ENCODE assay signal across 18 cellular contexts in genomic region chr3:141669434-141669833, GRCh38.
DNase-seq lines count a peak whose midpoint lies in the region; ATAC-seq, FAIRE-seq and TF ChIP-seq lines count a peak whose summit lies in the region.
"Had no signal": no experiment of that assay in that cellular context is flagged by ENCODE, and none has a peak within 500 bp of the region (broad histone marks: within the 10 kb centered on the region; RNA-seq: fewer than 3 reads in every experiment).

No MANE protein-coding gene starts in this region.

- POLR2A ChIA-PET in K562 (lab: Yijun Ruan, JAX), result no interaction called here

- TF ChIP-seq CTCF in K562 (IDR thresholded peaks at IDR 0.05 in 2 of 3, conservative IDR thresholded peaks at IDR 0.05 in 1 of 3; ENCODE audit: insufficient read depth in 2 of 3, low read depth in 1 of 3, low read length in 3 of 3) (no peak), heart right ventricle (IDR thresholded peaks at IDR 0.05) (no peak)

- peak; percentile 44 for FAIRE-seq in K562 (lab: Jason Lieb, UNC)
- FAIRE-seq: GM12891, GM19239 had no signal

- no peak overlapping the region for H2AFZ ChIP-seq in K562 (ENCODE audit: low read depth, low read length)

- no peaks in the 10 kb centered on the region for H3K36me3 ChIP-seq in K562 (ENCODE audit: control insufficient read depth, insufficient read depth, low read length)
- no peaks in the 10 kb centered on the region for H3K36me3 ChIP-seq in heart right ventricle
- H3K36me3 ChIP-seq: BLaER1 had no signal

- 0 out of 5 replicates have a peak, but pooled peaks cover 0 to 1% of the 10 kb centered on the region in 2 experiments for H3K27me3 ChIP-seq in K562 (ENCODE audit: control insufficient read depth in 2 of 2, insufficient read depth in 2 of 2, low read length in 2 of 2)
- H3K27me3 ChIP-seq in heart right ventricle, result no peaks in the 10 kb centered on the region
- H3K27me3 ChIP-seq: BLaER1 had no signal

- intact Hi-C loops in K562 (cut with micrococcal nuclease) (no loop called here), heart right ventricle (cut with DNase I) (no loop called here)

- CTCF ChIA-PET in K562 (lab: Yijun Ruan, JAX; ENCODE audit: low intra/inter-chr PET ratio), result no interaction called here

- BruUV-seq in K562 (replicated peaks; lab: Mats Ljungman, UMichigan), result no TSS peak

- no peaks in the 10 kb centered on the region for H3K79me2 ChIP-seq in K562 (ENCODE audit: control insufficient read depth, insufficient read depth, low read length)

- peak; percentile 41 for DNase-seq in NOMO-1 treated with DMSO at 0.1 percent for 48 hours (lab: John Stamatoyannopoulos, UW; ENCODE audit: unreplicated experiment)
- DNase-seq in NOMO-1 treated with dmso at 0.1 percent for 144 hours (lab: John Stamatoyannopoulos, UW; ENCODE audit: unreplicated experiment), result no peak
- DNase-seq in MV-4-11 (lab: John Stamatoyannopoulos, UW), result peak; percentile 84
- no peak for DNase-seq in K562 (ENCODE audit: extremely low read depth in 1 of 4, low spot score in 3 of 4)
- DNase-seq in heart right ventricle, result no peak
- no peak for DNase-seq in epidermal melanocyte (ENCODE audit: insufficient read length, low spot score)
- DNase-seq: 8988T; Calu3; CD8-positive, alpha-beta T cell; DMS 273 treated with DMSO at 0.1 percent for 48 hours; DND-41; EL; HCEC 1CT; HFFc6 had no signal

- no peak for TF ChIP-seq EP300 in K562 (IDR thresholded peaks at IDR 0.05; ENCODE audit: low read length)

- no peak overlapping the region for H3K4me3 ChIP-seq in K562
- no peak overlapping the region for H3K4me3 ChIP-seq in heart right ventricle
- H3K4me3 ChIP-seq: BLaER1 had no signal

- in situ Hi-C loops in K562 (cut with MboI), result no loop called here

- no peak overlapping the region for H3K4me2 ChIP-seq in K562 (ENCODE audit: insufficient read depth, low read length)
- H3K4me2 ChIP-seq: BLaER1 had no signal

- H3K9ac ChIP-seq in K562 (ENCODE audit: insufficient read depth in 1 of 2, low read depth in 2 of 2, low read length in 2 of 2), result no peak overlapping the region
- H3K9ac ChIP-seq: BLaER1 had no signal

- ATAC-seq in K562 (no peak), HG02938 (IDR thresholded peaks at IDR 0.05; ENCODE audit: unreplicated experiment) (no peak), heart right ventricle (no peak)
- ATAC-seq: CD8-positive, alpha-beta T cell had no signal

- no peak overlapping the region for H3K27ac ChIP-seq in K562 (ENCODE audit: extremely low read depth, low read depth, low read length)
- H3K27ac ChIP-seq in heart right ventricle, result no peak overlapping the region
- H3K27ac ChIP-seq: BLaER1 had no signal

- H4K20me1 ChIP-seq in K562 (replicated peaks; ENCODE audit: control insufficient read depth, insufficient read depth, low read length), result no peaks in the 10 kb centered on the region
- H4K20me1 ChIP-seq: BLaER1 had no signal

- H3K9me3 ChIP-seq in K562 (replicated peaks; ENCODE audit: control insufficient read depth, insufficient read depth, low read depth, low read length) (peaks cover 2% of the 10 kb centered on the region; the same call in 1 of the 2 replicates), heart right ventricle (peaks cover 0 to 25% (median 5%) of the 10 kb centered on the region in 11 donors)

- TF ChIP-seq POLR2A in K562 (conservative IDR thresholded peaks at IDR 0.05), result no peak

- H3K4me1 ChIP-seq in K562 (replicated peaks in 1 of 2; ENCODE audit: control insufficient read depth in 2 of 2, insufficient read depth in 2 of 2, low read length in 2 of 2), result no peaks in the 10 kb centered on the region
- H3K4me1 ChIP-seq in heart right ventricle, result no peaks in the 10 kb centered on the region
- H3K4me1 ChIP-seq: BLaER1 had no signal

- H3K9me1 ChIP-seq in K562 (ENCODE audit: control insufficient read depth, insufficient read depth, low read length), result no peaks in the 10 kb centered on the region

- no peak for TF ChIP-seq RAD21 in K562 (CRISPR knock-in tag; conservative IDR thresholded peaks at IDR 0.05 in 1 of 2, IDR thresholded peaks at IDR 0.05 in 1 of 2)

TF ChIP-seq in K562, 482 proteins besides CTCF, POLR2A, EP300 and RAD21:
- TF ChIP-seq ZNF280A (IDR thresholded peaks at IDR 0.05; ENCODE audit: low read depth, partially characterized antibody), result peak; percentile 79
- no peak for TF ChIP-seq ZNF785 (CRISPR knock-in tag; IDR thresholded peaks at IDR 0.05)
- TF ChIP-seq SMARCA4 (IDR thresholded peaks at IDR 0.05), result no peak
- TF ChIP-seq DEAF1 (CRISPR knock-in tag; IDR thresholded peaks at IDR 0.05), result no peak
- no peak for TF ChIP-seq CXXC5 (CRISPR knock-in tag; IDR thresholded peaks at IDR 0.05)
- TF ChIP-seq CBX3 (IDR thresholded peaks at IDR 0.05; ENCODE audit: borderline replicate concordance in 1 of 2, low read length in 2 of 2), result peak in 1 of 2 experiments; percentile 92; a peak in 2 of 3 replicates
- TF ChIP-seq CBX5 (IDR thresholded peaks at IDR 0.05; ENCODE audit: borderline replicate concordance, low read depth), result peak; percentile 77
- peak; percentile 88 for TF ChIP-seq TRIM28 (IDR thresholded peaks at IDR 0.05)
- no peak for TF ChIP-seq NUFIP1 (IDR thresholded peaks at IDR 0.05; ENCODE audit: partially characterized antibody)
- no peak for TF ChIP-seq ZNF24 (IDR thresholded peaks at IDR 0.05)
- TF ChIP-seq TRIM24 (IDR thresholded peaks at IDR 0.05), result peak; percentile 37 to 57; a peak in 1 of 4 replicates

Comparison
In these comparisons a context has a peak if more than half of its experiments do, and no peak if none do; other contexts are left out.
1. DNase-seq: peak in NOMO-1 treated with DMSO at 0.1 percent for 48 hours (single experiment) and MV-4-11 (single experiment); none in NOMO-1 treated with dmso at 0.1 percent for 144 hours (single experiment), K562 (0 of 4), heart right ventricle (0 of 2) and epidermal melanocyte (single experiment).